1 cellular context compared by ENCODE assay signal in genomic region chr1:236100799-236101198, GRCh38.
TF ChIP-seq lines count a peak whose summit lies in the region.

No MANE protein-coding gene starts in this region.

TF ChIP-seq in H1, 55 proteins besides CTCF, POLR2A, EP300 and RAD21:
- TF ChIP-seq RNF2 (IDR thresholded peaks at IDR 0.05; ENCODE audit: borderline replicate concordance, low read depth, low read length, missing control alignments, poor library complexity, severe bottlenecking): no peak
- no peak for TF ChIP-seq CHD2 (IDR thresholded peaks at IDR 0.05; ENCODE audit: low read length)
- TF ChIP-seq ZNF274 (IDR thresholded peaks at IDR 0.05; ENCODE audit: borderline replicate concordance, extremely low read depth, low read length): no peak
- no peak for TF ChIP-seq MAFK (IDR thresholded peaks at IDR 0.05; ENCODE audit: low read depth, low read length)
- TF ChIP-seq CEBPB (IDR thresholded peaks at IDR 0.05; ENCODE audit: low read depth, low read length): no peak
- no peak for TF ChIP-seq SP1 (IDR thresholded peaks at IDR 0.05; ENCODE audit: low read depth, low read length)
- TF ChIP-seq TBP (IDR thresholded peaks at IDR 0.05; ENCODE audit: low read depth, low read length): no peak
- TF ChIP-seq MAX (IDR thresholded peaks at IDR 0.05): no peak
